ENCODE assay signal across 12 cellular contexts in genomic region chr14:34356267-34356660, GRCh38.
DNase-seq lines count a peak whose midpoint lies in the region; ATAC-seq and TF ChIP-seq lines count a peak whose summit lies in the region.
"Had no signal": no experiment of that assay in that cellular context is flagged by ENCODE, and none has a peak within 500 bp of the region (broad histone marks: within the 10 kb centered on the region; RNA-seq: fewer than 3 reads in every experiment).

No MANE protein-coding gene starts in this region.

- H3K27ac ChIP-seq in HL-60 (replicated peaks): peak overlapping the region; percentile 64
- H3K27ac ChIP-seq in sigmoid colon: peak overlapping the region; percentile 45 to 48 (median 46)
- H3K27ac ChIP-seq: testis had no signal

- H3K27me3 ChIP-seq in HL-60 (ENCODE audit: insufficient read depth, poor library complexity, severe bottlenecking): no peaks in the 10 kb centered on the region
- no peaks in the 10 kb centered on the region for H3K27me3 ChIP-seq in sigmoid colon
- H3K27me3 ChIP-seq: testis had no signal

- intact Hi-C loops in sigmoid colon (cut with DNase I): no loop called here

- DNase-seq in HL-60 (ENCODE audit: low read depth in 1 of 2, low spot score in 1 of 2) (peak; percentile 84 to 91), RPMI7951 (ENCODE audit: low read depth) (peak; percentile 93), fibroblast of gingiva (ENCODE audit: low read depth) (peak; percentile 91), sigmoid colon (no peak), hypothalamus (lab: John Stamatoyannopoulos, UW) (no peak)
- DNase-seq in activated CD4-positive, alpha-beta T cell treated with anti-CD3 and anti-CD28 coated beads, Interleukin-2, amount 50 U/mL, for 1 hour: no peak
- DNase-seq: NK-92 treated with Interleukin-12 subunit alpha and Interleukin-12 subunit beta, amount 100 ng/mL, for 24 hours; stimulated activated CD4-positive, alpha-beta T cell treated with anti-CD3 and anti-CD28 coated beads, Interleukin-4, amount 100 ng/mL, for 24 hours; testis had no signal

- no peaks in the 10 kb centered on the region for H3K4me1 ChIP-seq in sigmoid colon
- H3K4me1 ChIP-seq: testis had no signal

- H3K9me3 ChIP-seq in sigmoid colon: no peaks in the 10 kb centered on the region
- H3K9me3 ChIP-seq: testis had no signal

- TF ChIP-seq POLR2A in sigmoid colon (IDR thresholded peaks at IDR 0.05): no peak

- TF ChIP-seq EP300 in sigmoid colon (IDR thresholded peaks at IDR 0.05): no peak

- no peaks in the 10 kb centered on the region for H3K36me3 ChIP-seq in sigmoid colon

- 88 to 91% methylated on average over 4 of the region's 4 CpGs for WGBS in sigmoid colon, 2 donors

- ATAC-seq in GM21737 (IDR thresholded peaks at IDR 0.05; ENCODE audit: unreplicated experiment) (no peak), GM21529 (IDR thresholded peaks at IDR 0.05; ENCODE audit: unreplicated experiment) (no peak)
- ATAC-seq: natural killer cell treated with Interleukin-12 subunit alpha and Interleukin-12 subunit beta and Interleukin-15 and Interleukin-18, amount 100 ng/mL, for 72 hours had no signal

- H3K4me3 ChIP-seq in HL-60 (replicated peaks; ENCODE audit: insufficient read depth, low read length) (no peak overlapping the region), sigmoid colon (no peak overlapping the region)
- H3K4me3 ChIP-seq: testis had no signal

- TF ChIP-seq CTCF in HL-60 (IDR thresholded peaks at IDR 0.05; ENCODE audit: insufficient read depth, low read length) (no peak), sigmoid colon (IDR thresholded peaks at IDR 0.05) (no peak)

Comparison
In these comparisons a context has a peak if more than half of its experiments do, and no peak if none do; other contexts are left out.
1. DNase-seq: peak in HL-60 (2 of 2), RPMI7951 (single experiment) and fibroblast of gingiva (single experiment); none in sigmoid colon (single experiment), activated CD4-positive, alpha-beta T cell treated with anti-CD3 and anti-CD28 coated beads, Interleukin-2, amount 50 U/mL, for 1 hour (single experiment) and hypothalamus (0 of 51).